ENCODE assay signal across 8 cellular contexts in the genomic region with DNA sequence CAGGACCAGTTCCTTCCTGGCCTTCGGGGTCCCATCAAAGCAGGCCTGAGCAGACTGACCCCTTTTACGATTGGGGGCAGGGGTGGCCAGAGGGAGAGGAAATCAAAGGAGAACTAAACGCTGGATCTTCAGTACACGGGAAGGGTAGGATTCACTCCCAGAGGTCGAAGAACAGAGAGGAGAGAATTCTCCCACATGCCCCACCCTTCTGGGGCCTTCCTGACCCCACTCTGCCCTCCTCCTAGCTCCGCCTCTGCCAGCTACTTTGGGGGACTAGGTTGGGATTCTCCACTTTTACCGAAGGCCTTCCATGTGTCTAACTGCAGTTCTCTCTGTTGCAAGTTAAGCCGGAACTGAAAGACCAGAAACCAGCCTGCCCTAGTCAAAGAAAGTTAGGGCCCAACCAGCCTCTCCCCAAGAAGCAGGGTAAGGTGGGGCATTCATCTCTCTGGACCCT. TPM values are rescaled to one million over a fixed set of nuclear protein-coding genes. Genes with fewer than 3 reads are reported as not detected.
A peak's percentile ranks its signal among the peaks of the same experiment; 100 is the strongest.
DNase-seq lines count a peak whose midpoint lies in the region; TF ChIP-seq lines count a peak whose summit lies in the region.

No MANE protein-coding gene starts in this region.

- intact Hi-C loops in esophagus muscularis mucosa (cut with DNase I), result no loop called here

- no peaks in the 10 kb centered on the region for H3K36me3 Mint-ChIP-seq in neural progenitor cell

- peak overlapping the region; percentile 17 for H2AFZ ChIP-seq in neural progenitor cell (replicated peaks)

- no peaks in the 10 kb centered on the region for H3K9me3 ChIP-seq in esophagus muscularis mucosa
- no peaks in the 10 kb centered on the region for H3K9me3 ChIP-seq in neural progenitor cell (ENCODE audit: low read depth)

- no peak for TF ChIP-seq EP300 in esophagus muscularis mucosa (IDR thresholded peaks at IDR 0.05)

- H3K79me2 ChIP-seq in neural progenitor cell (ENCODE audit: low read depth), result peaks cover 56% of the 10 kb centered on the region

- H4K20me1 ChIP-seq in neural progenitor cell (ENCODE audit: low read depth), result peaks cover 32% of the 10 kb centered on the region

- peak; percentile 70 for DNase-seq in activated effector memory CD4-positive, alpha-beta T cell treated with anti-CD3 and anti-CD28 coated beads, Interleukin-2, amount 50 U/mL, for 16 hours
- no peak for DNase-seq in activated effector memory CD4-positive, alpha-beta T cell treated with Interleukin-2 at 50 U/mL for 16 hours
- DNase-seq in SW480 (ENCODE audit: low spot score) (peak; percentile 51), esophagus muscularis mucosa (ENCODE audit: extremely low spot score) (no peak), neural progenitor cell (ENCODE audit: low spot score) (no peak), KG1 (lab: John Stamatoyannopoulos, UW) (no peak), hepatic stellate cell (ENCODE audit: low spot score) (no peak), NK-92 (lab: John Stamatoyannopoulos, UW; ENCODE audit: unreplicated experiment) (no peak)

- no peak overlapping the region for H3K9ac ChIP-seq in neural progenitor cell

- H3F3A ChIP-seq in neural progenitor cell (ENCODE audit: low read depth), result peaks cover 53% of the 10 kb centered on the region

- H3K4me2 ChIP-seq in neural progenitor cell, result peak overlapping the region; percentile 100

- H3K27ac Mint-ChIP-seq in neural progenitor cell, result peak overlapping the region; percentile 87

- no peaks in the 10 kb centered on the region for H3K27me3 ChIP-seq in esophagus muscularis mucosa
- H3K27me3 ChIP-seq in neural progenitor cell, result no peaks in the 10 kb centered on the region

- peaks cover 3% of the 10 kb centered on the region for H3K27me3 Mint-ChIP-seq in neural progenitor cell (ENCODE audit: insufficient read depth, low read depth)

- H3K4me3 Mint-ChIP-seq in neural progenitor cell, result peak overlapping the region; percentile 92

- TF ChIP-seq POLR2A in esophagus muscularis mucosa (IDR thresholded peaks at IDR 0.05; ENCODE audit: low read depth), result no peak

- H3K4me1 Mint-ChIP-seq in neural progenitor cell, result peaks cover 66% of the 10 kb centered on the region

- H3K4me1 ChIP-seq in esophagus muscularis mucosa (peaks cover 75 to 91% (median 89%) of the 10 kb centered on the region in 4 donors), neural progenitor cell (peaks cover 43% of the 10 kb centered on the region)

- H3K27ac ChIP-seq in esophagus muscularis mucosa (replicated peaks in 1 of 4) (peak overlapping the region; percentile 97), neural progenitor cell (peak overlapping the region; percentile 92)

- H3K9me3 Mint-ChIP-seq in neural progenitor cell, result no peaks in the 10 kb centered on the region

- H3K36me3 ChIP-seq in esophagus muscularis mucosa (peaks cover 0 to 1% (median 0%) of the 10 kb centered on the region in 4 donors), neural progenitor cell (no peaks in the 10 kb centered on the region)

- H3K4me3 ChIP-seq in esophagus muscularis mucosa (peak overlapping the region; percentile 84 to 90 (median 87)), neural progenitor cell (peak overlapping the region; percentile 97)

- 22% methylated on average over 5 of the region's 8 CpGs for WGBS in esophagus muscularis mucosa

- TF ChIP-seq CTCF in esophagus muscularis mucosa (IDR thresholded peaks at IDR 0.05) (no peak), neural progenitor cell (IDR thresholded peaks at IDR 0.05) (no peak)

RNA-seq across cellular contexts. Expression of gene ARHGEF2, which starts 0.7 kb away (rescaled TPM):
- total RNA-seq in esophagus muscularis mucosa (100 to 1,000 TPM in 2 of 4 donors, 10 to 100 TPM in 2; 54.0 to 130 (median 91.8) TPM), neural progenitor cell (ENCODE audit: low replicate concordance) (79.7 and 108 TPM in 2 replicates)

RNA-seq across cellular contexts. Expression of gene RXFP4, which starts 37.6 kb away (rescaled TPM):
- total RNA-seq in esophagus muscularis mucosa (not detected), neural progenitor cell (ENCODE audit: low replicate concordance) (not detected in 2 replicates)

RNA-seq across cellular contexts. Expression of gene SSR2, which starts 41.8 kb away (rescaled TPM):
- total RNA-seq in esophagus muscularis mucosa (100 to 1,000 TPM; 118 to 229 (median 137) TPM), neural progenitor cell (ENCODE audit: low replicate concordance) (293 and 314 TPM in 2 replicates)

RNA-seq across cellular contexts. Expression of gene KHDC4, which starts 44.8 kb away (rescaled TPM):
- 10 to 100 TPM; 25.8 to 41.5 (median 29.2) TPM for total RNA-seq in esophagus muscularis mucosa
- 91.5 and 91.9 TPM in 2 replicates for total RNA-seq in neural progenitor cell (ENCODE audit: low replicate concordance)

Comparison
In these comparisons a context has a peak if more than half of its experiments do, and no peak if none do; other contexts are left out.
1. DNase-seq: peak in activated effector memory CD4-positive, alpha-beta T cell treated with anti-CD3 and anti-CD28 coated beads, Interleukin-2, amount 50 U/mL, for 16 hours (single experiment) and SW480 (single experiment); none in activated effector memory CD4-positive, alpha-beta T cell treated with Interleukin-2 at 50 U/mL for 16 hours (single experiment), esophagus muscularis mucosa (single experiment), neural progenitor cell (single experiment), KG1 (single experiment), hepatic stellate cell (single experiment) and NK-92 (single experiment).